In genomic region chr21:34889287-34889536, GRCh38 we compare ENCODE assay signal across 8 cellular contexts.
DNase-seq lines count a peak whose midpoint lies in the region; ATAC-seq, FAIRE-seq and TF ChIP-seq lines count a peak whose summit lies in the region.

No MANE protein-coding gene starts in this region.

- peaks cover 32% of the 10 kb centered on the region for H3K4me1 Mint-ChIP-seq in HFFc6 (ENCODE audit: low read depth)
- H3K4me1 Mint-ChIP-seq in activated T-cell treated with anti-CD3 and anti-CD28 coated beads, Interleukin-2, amount 50 U/mL, for 72 hours (ENCODE audit: low read depth), result peaks cover 50% of the 10 kb centered on the region

- H3K27me3 ChIP-seq in DND-41 (ENCODE audit: insufficient read depth, low read length, poor library complexity) (no peaks in the 10 kb centered on the region), foreskin keratinocyte (no peaks in the 10 kb centered on the region), pancreas (peaks cover 0 to 44% (median 15%) of the 10 kb centered on the region in 4 donors)

- H3K27ac Mint-ChIP-seq in HFFc6, result peak overlapping the region; percentile 96
- peak overlapping the region; percentile 97 for H3K27ac Mint-ChIP-seq in activated T-cell treated with anti-CD3 and anti-CD28 coated beads, Interleukin-2, amount 50 U/mL, for 72 hours

- H3K27ac ChIP-seq in DND-41 (ENCODE audit: low read length) (peak overlapping the region; percentile 96), foreskin keratinocyte (peak overlapping the region; percentile 94), pancreas (peak overlapping the region; percentile 74 to 91 (median 86))

- DNase-seq in DND-41 (peak; percentile 72), HFFc6 (peak; percentile 71), NCI-H345 (lab: John Stamatoyannopoulos, UW) (peak; percentile 69), foreskin keratinocyte (peak; percentile 58 to 77), pancreas (peak in 3 of 6 donors; percentile 27 to 81 (median 51)), hippocampal formation (lab: John Stamatoyannopoulos, UW) (no peak)
- DNase-seq in activated T-cell treated with anti-CD3 and anti-CD28 coated beads, Interleukin-2, amount 50 U/mL, for 72 hours, result peak in 1 of 2 donors; percentile 69

- WGBS in pancreas, 2 donors, result 0% methylated on average over 28 to 31 of the region's 31 CpGs

- peak overlapping the region; percentile 75 for H3K4me2 ChIP-seq in DND-41 (ENCODE audit: insufficient read depth, low read length)

- no peaks in the 10 kb centered on the region for H3K9me3 ChIP-seq in DND-41 (ENCODE audit: insufficient read depth, low read length, severe bottlenecking)
- H3K9me3 ChIP-seq in pancreas, result no peaks in the 10 kb centered on the region

- peaks cover 41% of the 10 kb centered on the region for H4K20me1 ChIP-seq in DND-41 (ENCODE audit: insufficient read depth, low read length)

- peaks cover 16% of the 10 kb centered on the region for H3K27me3 Mint-ChIP-seq in HFFc6 (ENCODE audit: insufficient read depth)
- H3K27me3 Mint-ChIP-seq in activated T-cell treated with anti-CD3 and anti-CD28 coated beads, Interleukin-2, amount 50 U/mL, for 72 hours (ENCODE audit: low read depth), result no peaks in the 10 kb centered on the region

- ATAC-seq in DND-41 (ENCODE audit: insufficient read depth, low read depth), result peak; percentile 0; the same call in 2 of the 3 replicates
- peak in 1 of 2 donors; percentile 2 for ATAC-seq in activated T-cell treated with anti-CD3 and anti-CD28 coated beads, Interleukin-2, amount 50 U/mL, for 72 hours (replicated peaks in 1 of 2)
- peak; percentile 2 for ATAC-seq in foreskin keratinocyte
- ATAC-seq in pancreas, result no peak
- no peak for ATAC-seq in HG02678 (IDR thresholded peaks at IDR 0.05; ENCODE audit: unreplicated experiment)

- H3K9me3 Mint-ChIP-seq in HFFc6, result peaks cover 10% of the 10 kb centered on the region
- no peaks in the 10 kb centered on the region for H3K9me3 Mint-ChIP-seq in activated T-cell treated with anti-CD3 and anti-CD28 coated beads, Interleukin-2, amount 50 U/mL, for 72 hours

- peaks cover 44% of the 10 kb centered on the region for H3K36me3 Mint-ChIP-seq in HFFc6 (ENCODE audit: low read depth)
- H3K36me3 Mint-ChIP-seq in activated T-cell treated with anti-CD3 and anti-CD28 coated beads, Interleukin-2, amount 50 U/mL, for 72 hours (ENCODE audit: insufficient read depth in 2 of 2), result peaks cover 4 to 8% of the 10 kb centered on the region in 2 donors

- peak overlapping the region; percentile 66 for H2AFZ ChIP-seq in DND-41 (ENCODE audit: low read depth, low read length)

- H3K4me3 ChIP-seq in DND-41 (ENCODE audit: low read depth in 1 of 2, low read length in 2 of 2), result peak overlapping the region; percentile 69 to 79; a peak in 3 of 4 replicates
- peak overlapping the region; percentile 68 to 79 (median 72) for H3K4me3 ChIP-seq in pancreas

- H3K9ac ChIP-seq in DND-41 (ENCODE audit: low read depth, low read length), result peak overlapping the region; percentile 97

- peak overlapping the region; percentile 92 for H3K4me3 Mint-ChIP-seq in HFFc6
- H3K4me3 Mint-ChIP-seq in activated T-cell treated with anti-CD3 and anti-CD28 coated beads, Interleukin-2, amount 50 U/mL, for 72 hours, result peak overlapping the region; percentile 92 to 95

- no peak for FAIRE-seq in pancreas (lab: Jason Lieb, UNC)

- intact Hi-C loops in pancreas (cut with DNase I), result loop anchor here in 1 of 3 donors (10.0 kb wide), 1 partner anchor 144 kb away; no protein-coding TSS in a partner anchor

- H3K36me3 ChIP-seq in DND-41 (ENCODE audit: insufficient read depth, low read length), result peaks cover 47% of the 10 kb centered on the region
- H3K36me3 ChIP-seq in pancreas, result no peaks in the 10 kb centered on the region

- TF ChIP-seq CTCF in DND-41 (IDR thresholded peaks at IDR 0.05; ENCODE audit: borderline replicate concordance, extremely low read depth, low read length, poor library complexity, severe bottlenecking) (no peak), HFFc6 (IDR thresholded peaks at IDR 0.05) (no peak), foreskin keratinocyte (conservative IDR thresholded peaks at IDR 0.05) (no peak), pancreas (IDR thresholded peaks at IDR 0.05) (no peak)

- H3K4me1 ChIP-seq in DND-41 (ENCODE audit: insufficient read depth, low read length) (peaks cover 54% of the 10 kb centered on the region), foreskin keratinocyte (peaks cover 11% of the 10 kb centered on the region), pancreas (peaks cover 0 to 7% (median 7%) of the 10 kb centered on the region in 3 donors)

- H3K79me2 ChIP-seq in DND-41 (ENCODE audit: insufficient read depth, low read length), result peaks cover 100% of the 10 kb centered on the region

Comparison
In these comparisons a context has a peak if more than half of its experiments do, and no peak if none do; other contexts are left out.
1. ATAC-seq: peak in DND-41 (single experiment) and foreskin keratinocyte (single experiment); none in pancreas (0 of 4) and HG02678 (single experiment).
2. DNase-seq: peak in DND-41 (single experiment), HFFc6 (single experiment), NCI-H345 (single experiment) and foreskin keratinocyte (2 of 2); none in hippocampal formation (0 of 2).
3. Peak in every context shown above with its lines, with median percentiles within 50 percentile points of each other: H3K27ac ChIP-seq.